Comparison of ENCODE assay signal across 21 cellular contexts in genomic region chr1:229886636-229887035, GRCh38.
"Had no signal": no experiment of that assay in that cellular context is flagged by ENCODE, and none has a peak within 500 bp of the region (broad histone marks: within the 10 kb centered on the region; RNA-seq: fewer than 3 reads in every experiment).

No MANE protein-coding gene starts in this region.

- H3K27me3 ChIP-seq: left lung, tibial artery, uterus had no signal

- H3K4me3 ChIP-seq: esophagus squamous epithelium, left lung, tibial artery, uterus had no signal

- FAIRE-seq: endothelial cell of umbilical vein had no signal

- H3K27ac ChIP-seq: esophagus squamous epithelium, left lung, parathyroid adenoma, tibial artery, uterus had no signal

- H3K36me3 ChIP-seq: esophagus squamous epithelium, left lung, tibial artery, uterus had no signal

- H3K4me1 ChIP-seq: left lung, parathyroid adenoma, tibial artery, uterus had no signal

- DNase-seq: activated CD4-positive, alpha-beta T cell treated with anti-CD3 and anti-CD28 coated beads, Interleukin-2, amount 50 U/mL, for 1 hour; activated CD4-positive, CD25-positive, alpha-beta regulatory T cell; activated gamma-delta T cell treated with Interleukin-2 at 50 U/mL for 16 hours; activated T-cell treated with anti-CD3 and anti-CD28 coated beads for 4 hours; dermis blood vessel endothelial cell; effector memory CD4-positive, alpha-beta T cell; esophagus squamous epithelium; hippocampal formation; left lung; naive B cell; stimulated activated CD4-positive, alpha-beta T cell treated with anti-CD3 and anti-CD28 coated beads, Interleukin-12 subunit alpha, Interleukin-12 subunit beta, amount 100 ng/mL, for 4 hours; stimulated activated CD4-positive, alpha-beta T cell treated with anti-CD3 and anti-CD28 coated beads, Interleukin-1b, Interleukin-23, amount 100 ng/mL, for 48 hours; stimulated activated CD8-positive, alpha-beta memory T cell treated with anti-CD3 and anti-CD28 coated beads, Interleukin-4, amount 100 ng/mL, for 48 hours; stimulated activated naive CD4-positive, alpha-beta T cell; T-helper 1 cell; T-helper 9 cell; tibial artery; uterus had no signal

- H3K9me3 ChIP-seq: esophagus squamous epithelium, left lung, tibial artery, uterus had no signal

- ATAC-seq: left lung, SK-N-SH treated with all-trans-retinoic acid at 6 μM for 48 hours had no signal
